Comparison of ENCODE assay signal across 8 cellular contexts in genomic region chr1:193574925-193575324, GRCh38.
"Had no signal": no experiment of that assay in that cellular context is flagged by ENCODE, and none has a peak within 500 bp of the region (broad histone marks: within the 10 kb centered on the region; RNA-seq: fewer than 3 reads in every experiment).

No MANE protein-coding gene starts in this region.

- H3K4me3 ChIP-seq: GM12878 had no signal

- ATAC-seq: GM12878 had no signal

- FAIRE-seq: G401.6, GM12878, GM12891, GM12892, GM18507, GM19239 had no signal

- DNase-seq: GDM1, GF-D8 had no signal
